In the genomic region with DNA sequence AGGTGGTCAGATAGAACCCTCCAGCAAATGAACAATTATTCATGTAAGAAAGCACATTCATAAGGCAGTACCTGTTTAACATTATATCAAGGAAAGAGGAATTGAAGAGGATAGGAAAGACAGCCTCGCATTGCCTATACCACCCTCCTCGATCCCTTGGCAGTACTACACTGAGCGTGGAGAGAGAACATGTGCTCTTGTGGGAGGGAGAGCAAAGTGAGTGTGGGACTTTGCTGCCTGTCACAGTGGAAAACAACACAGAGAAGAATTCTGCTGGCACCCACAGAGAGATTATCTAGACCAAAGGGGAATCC, we compare ENCODE assay signal across 17 cellular contexts. TPM values are rescaled to one million over a fixed set of nuclear protein-coding genes. Genes with fewer than 3 reads are reported as not detected.
DNase-seq lines count a peak whose midpoint lies in the region; ATAC-seq, FAIRE-seq and TF ChIP-seq lines count a peak whose summit lies in the region.
"Had no signal": no experiment of that assay in that cellular context is flagged by ENCODE, and none has a peak within 500 bp of the region (broad histone marks: within the 10 kb centered on the region; RNA-seq: fewer than 3 reads in every experiment).

No MANE protein-coding gene starts in this region.

- intact Hi-C loops in sciatic nerve (cut with DNase I) (loop anchor here (10.0 kb wide), 1 partner anchor 523 kb away; the partner anchor contains the start of gene ACAT1), tibial artery (cut with DNase I; ENCODE audit: low total_unique reads) (no loop called here)

- H3K36me3 ChIP-seq in adipocyte (ENCODE audit: control insufficient read depth, insufficient read depth, low read length, severe bottlenecking): no peaks in the 10 kb centered on the region
- H3K36me3 ChIP-seq in keratinocyte (ENCODE audit: control insufficient read depth in 2 of 2, extremely low read depth in 1 of 2, insufficient read depth in 2 of 2, low read length in 2 of 2): no peaks in the 10 kb centered on the region
- H3K36me3 ChIP-seq in tibial artery: no peaks in the 10 kb centered on the region
- H3K36me3 ChIP-seq: ascending aorta had no signal

- no peaks in the 10 kb centered on the region for H4K20me1 ChIP-seq in keratinocyte (ENCODE audit: control insufficient read depth, extremely low read depth, insufficient read depth, low read length)

- dilution Hi-C loops in keratinocyte (cut with MboI; ENCODE audit: extremely low pct_ligation_motif_present, low sequenced_read_pairs): no loop called here

- H3K4me1 ChIP-seq in adipocyte (ENCODE audit: control insufficient read depth, insufficient read depth, low read length): peaks cover 19% of the 10 kb centered on the region
- H3K4me1 ChIP-seq in keratinocyte (ENCODE audit: control insufficient read depth, extremely low read depth, insufficient read depth, low read length): peaks cover 19% of the 10 kb centered on the region
- peaks cover 0 to 12% (median 7%) of the 10 kb centered on the region in 4 donors for H3K4me1 ChIP-seq in tibial artery

- peak overlapping the region; percentile 60 for H3K9ac ChIP-seq in adipocyte (ENCODE audit: low read length)
- peak overlapping the region; percentile 1 for H3K9ac ChIP-seq in keratinocyte (ENCODE audit: control insufficient read depth, extremely low read depth, insufficient read depth, low read length)

- no peaks in the 10 kb centered on the region for H3K9me1 ChIP-seq in keratinocyte (ENCODE audit: control insufficient read depth, extremely low read depth, insufficient read depth, low read length)

- DNase-seq in adipocyte (ENCODE audit: low read depth): no peak
- no peak for DNase-seq in keratinocyte (ENCODE audit: low read depth, low spot score)
- no peak for DNase-seq in sciatic nerve (ENCODE audit: low spot score)
- no peak for DNase-seq in tibial artery
- no peak for DNase-seq in NCI-H1092 (lab: John Stamatoyannopoulos, UW)
- no peak for DNase-seq in activated T-cell treated with anti-CD3 and anti-CD28 coated beads for 4 hours
- DNase-seq: activated naive CD4-positive, alpha-beta T cell treated with anti-CD3 and anti-CD28 coated beads, Interleukin-2, amount 10 ng/mL, durations not matched to agents 7 days and 5 days; effector memory CD4-positive, alpha-beta T cell; kidney glomerular epithelial cell; NCI-H2081; NCI-H446 treated with DMSO at 0.1 percent for 48 hours; SHP77 treated with DMSO at 0.1 percent for 48 hours had no signal

- no peaks in the 10 kb centered on the region for H3K79me2 ChIP-seq in keratinocyte (ENCODE audit: control insufficient read depth, insufficient read depth, low read length)

- ATAC-seq in sciatic nerve (peak; percentile 63), HG03095 (IDR thresholded peaks at IDR 0.05; ENCODE audit: unreplicated experiment) (no peak)

- H3K9me3 ChIP-seq in adipocyte (ENCODE audit: control insufficient read depth, low read length) (no peaks in the 10 kb centered on the region), keratinocyte (ENCODE audit: control insufficient read depth, low read depth, low read length) (no peaks in the 10 kb centered on the region), tibial artery (no peaks in the 10 kb centered on the region)
- H3K9me3 ChIP-seq: ascending aorta had no signal

- no peak for TF ChIP-seq CTCF in C4-2B (conservative IDR thresholded peaks at IDR 0.05)
- TF ChIP-seq CTCF in keratinocyte (optimal IDR thresholded peaks at IDR 0.05 in 1 of 3, IDR thresholded peaks at IDR 0.05 in 1 of 3, conservative IDR thresholded peaks at IDR 0.05 in 1 of 3; ENCODE audit: extremely low read depth in 1 of 3, insufficient read depth in 2 of 3, low read length in 3 of 3): no peak
- TF ChIP-seq CTCF in tibial artery (IDR thresholded peaks at IDR 0.05): no peak

- H3K4me2 ChIP-seq in keratinocyte (ENCODE audit: control insufficient read depth, extremely low read depth, insufficient read depth, low read depth, low read length): no peak overlapping the region

- H3K4me3 ChIP-seq in adipocyte (ENCODE audit: low read length) (no peak overlapping the region), keratinocyte (ENCODE audit: control insufficient read depth in 2 of 3, extremely low read depth in 1 of 3, insufficient read depth in 2 of 3, low read depth in 1 of 3, low read length in 3 of 3) (no peak overlapping the region), tibial artery (no peak overlapping the region)
- H3K4me3 ChIP-seq: ascending aorta had no signal

- FAIRE-seq in keratinocyte (lab: Jason Lieb, UNC): peak; percentile 57
- FAIRE-seq: D721Med had no signal

- H3K27me3 ChIP-seq in adipocyte (replicated peaks; ENCODE audit: control insufficient read depth, insufficient read depth, low read length) (no peaks in the 10 kb centered on the region), keratinocyte (ENCODE audit: control insufficient read depth, extremely low read depth, insufficient read depth, low read length) (no peaks in the 10 kb centered on the region), tibial artery (no peaks in the 10 kb centered on the region)
- H3K27me3 ChIP-seq: ascending aorta had no signal

- peak overlapping the region; percentile 47 for H3K27ac ChIP-seq in C4-2B
- peak overlapping the region; percentile 45 for H3K27ac ChIP-seq in keratinocyte (ENCODE audit: control insufficient read depth, insufficient read depth, low read length)
- no peak overlapping the region for H3K27ac ChIP-seq in tibial artery
- H3K27ac ChIP-seq: HL-60 had no signal

- peak overlapping the region; percentile 15 for H2AFZ ChIP-seq in keratinocyte (ENCODE audit: control insufficient read depth, low read length)

RNA-seq across cellular contexts. Expression of gene DDX10, which starts 17.5 kb away (rescaled TPM):
- 23.4 to 32.3 TPM (median 29.5 TPM) in 3 replicates for polyA plus RNA-seq in keratinocyte
- 30.9 TPM for polyA plus RNA-seq in keratinocyte (2011; ENCODE audit: low read depth)
- polyA plus RNA-seq in keratinocyte (2011; cell fraction: cytosol; rRNA removed): 21.1 and 35.6 TPM in 2 replicates
- 43.8 and 46.1 TPM in 2 replicates for polyA plus RNA-seq in keratinocyte (2011; cell fraction: nucleus; rRNA removed)
- polyA plus RNA-seq in keratinocyte (2012; ENCODE audit: low replicate concordance): 21.1 and 21.4 TPM in 2 replicates
- 15.6 to 47.1 TPM (median 37.6 TPM) in 3 replicates for polyA minus RNA-seq in keratinocyte
- polyA minus RNA-seq in keratinocyte (2011; cell fraction: cytosol; rRNA and poly(A)+ RNA removed): 12.9 TPM
- 18.8 and 41.8 TPM in 2 replicates for polyA minus RNA-seq in keratinocyte (2011; cell fraction: nucleus; rRNA and poly(A)+ RNA removed)
- total RNA-seq in sciatic nerve: 31.6 TPM

RNA-seq across cellular contexts. Expression of gene EXPH5, which starts 53.8 kb away (rescaled TPM):
- 7.9 to 19.0 TPM (median 11.7 TPM) in 3 replicates for polyA plus RNA-seq in keratinocyte
- polyA plus RNA-seq in keratinocyte (2011; ENCODE audit: low read depth): 14.1 TPM
- polyA plus RNA-seq in keratinocyte (2011; cell fraction: cytosol; rRNA removed): 1.6 and 3.2 TPM in 2 replicates
- 24.3 and 28.3 TPM in 2 replicates for polyA plus RNA-seq in keratinocyte (2011; cell fraction: nucleus; rRNA removed)
- 4.7 and 17.6 TPM in 2 replicates for polyA plus RNA-seq in keratinocyte (2012; ENCODE audit: low replicate concordance)
- 12.8 to 79.7 TPM (median 65.4 TPM) in 3 replicates for polyA minus RNA-seq in keratinocyte
- polyA minus RNA-seq in keratinocyte (2011; cell fraction: cytosol; rRNA and poly(A)+ RNA removed): 6.5 TPM
- 57.4 and 120 TPM in 2 replicates for polyA minus RNA-seq in keratinocyte (2011; cell fraction: nucleus; rRNA and poly(A)+ RNA removed)
- 11.9 TPM for total RNA-seq in sciatic nerve

Comparison
In these comparisons a context has a peak if more than half of its experiments do, and no peak if none do; other contexts are left out.
1. H3K27ac ChIP-seq: peak in C4-2B (single experiment) and keratinocyte (single experiment); none in tibial artery (0 of 2).